In the genomic region with DNA sequence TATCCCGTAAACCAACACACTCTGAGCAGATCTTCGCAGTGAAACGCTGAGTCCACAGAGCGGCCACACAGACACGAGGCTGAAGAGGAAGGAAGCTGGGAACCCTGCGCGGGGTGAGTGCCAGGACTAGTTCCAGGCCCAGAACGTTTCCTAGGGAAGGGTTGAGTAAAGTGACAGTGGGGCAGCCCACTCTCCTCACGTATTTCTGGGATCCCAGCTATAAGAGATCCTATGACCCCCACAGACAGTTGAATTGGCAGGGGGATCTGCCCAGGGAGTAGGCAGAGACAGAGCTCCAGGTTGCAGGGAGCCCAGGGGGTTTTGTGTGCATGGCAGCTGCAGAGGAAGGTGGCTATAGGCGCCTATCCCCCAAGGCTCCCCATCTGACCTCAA, we compare ENCODE assay signal across 8 cellular contexts. TPM values are rescaled to one million over a fixed set of nuclear protein-coding genes. Genes with fewer than 3 reads are reported as not detected.
DNase-seq lines count a peak whose midpoint lies in the region; ATAC-seq and TF ChIP-seq lines count a peak whose summit lies in the region.

No MANE protein-coding gene starts in this region.

- H4K20me1 ChIP-seq in fibroblast of lung (ENCODE audit: control insufficient read depth, extremely low read depth, insufficient read depth, low read length): no peaks in the 10 kb centered on the region

- no peaks in the 10 kb centered on the region for H3K9me3 Mint-ChIP-seq in CD4-positive, alpha-beta T cell
- H3K9me3 Mint-ChIP-seq in WTC11 (peaks cover 2% of the 10 kb centered on the region), naive B cell (no peaks in the 10 kb centered on the region)

- no peaks in the 10 kb centered on the region for H3K36me3 ChIP-seq in fibroblast of lung (ENCODE audit: control insufficient read depth, insufficient read depth, low read length)

- peak in 2 of 10 experiments; percentile 2 to 12 for DNase-seq in CD4-positive, alpha-beta T cell
- DNase-seq in WTC11 (ENCODE audit: low spot score) (no peak), fibroblast of lung (ENCODE audit: low read depth in 2 of 2) (peak in 1 of 2 donors; percentile 14), naive B cell (peak; percentile 2), NCI-H1105 treated with DMSO at 0.1 percent for 48 hours (lab: John Stamatoyannopoulos, UW) (no peak)
- no peak for DNase-seq in effector CD8-positive, alpha-beta T cell (lab: John Stamatoyannopoulos, UW)

- H3K36me3 Mint-ChIP-seq in CD4-positive, alpha-beta T cell (ENCODE audit: low read depth): no peaks in the 10 kb centered on the region
- no peaks in the 10 kb centered on the region for H3K36me3 Mint-ChIP-seq in WTC11
- H3K36me3 Mint-ChIP-seq in naive B cell: no peaks in the 10 kb centered on the region

- CTCF ChIA-PET in CD4-positive, alpha-beta T cell (lab: Charles Lee): interaction anchor here (0.7 to 1.9 kb wide), 6 partner anchors 9 to 228 kb away, joined by 3 to 5 read pairs (median 4); a partner anchor contains a TSS
- CTCF ChIA-PET in WTC11 (lab: Charles Lee): interaction anchor here (0.5 to 1.4 kb wide), 18 partner anchors 9 to 365 kb away, joined by 3 to 15 read pairs (median 4); a partner anchor contains a TSS

- H3K4me1 ChIP-seq in fibroblast of lung (ENCODE audit: control insufficient read depth, extremely low read depth, insufficient read depth, low read length): peaks cover 7% of the 10 kb centered on the region

- H3K27me3 Mint-ChIP-seq in CD4-positive, alpha-beta T cell: no peaks in the 10 kb centered on the region
- H3K27me3 Mint-ChIP-seq in WTC11 (ENCODE audit: low read depth) (no peaks in the 10 kb centered on the region; the same call in 1 of the 2 replicates), naive B cell (no peaks in the 10 kb centered on the region)

- no peaks in the 10 kb centered on the region for H3K27me3 ChIP-seq in CD4-positive, alpha-beta T cell (ENCODE audit: control insufficient read depth, insufficient read depth, low read length)
- H3K27me3 ChIP-seq in fibroblast of lung (ENCODE audit: control insufficient read depth, insufficient read depth, low read length): no peaks in the 10 kb centered on the region

- H3K27ac ChIP-seq in CD4-positive, alpha-beta T cell (ENCODE audit: low read depth, low read length): peak overlapping the region; percentile 58
- H3K27ac ChIP-seq in fibroblast of lung (ENCODE audit: insufficient read depth, low read length): peak overlapping the region; percentile 83

- H2AFZ ChIP-seq in fibroblast of lung (ENCODE audit: low read length): peak overlapping the region; percentile 92

- H3K4me3 Mint-ChIP-seq in CD4-positive, alpha-beta T cell: peak overlapping the region; percentile 88
- H3K4me3 Mint-ChIP-seq in WTC11: peak overlapping the region; percentile 88
- peak overlapping the region; percentile 89 to 96 (median 94) for H3K4me3 Mint-ChIP-seq in naive B cell

- H3K4me2 ChIP-seq in fibroblast of lung (ENCODE audit: extremely low read depth, insufficient read depth, low read length): peak overlapping the region; percentile 92

- H3K4me3 ChIP-seq in fibroblast of lung (replicated peaks in 1 of 4; ENCODE audit: control extremely low read depth in 1 of 4, insufficient read depth in 1 of 4, low read depth in 3 of 4, low read length in 4 of 4): peak overlapping the region; percentile 56 to 68 (median 66)

- peaks cover 28% of the 10 kb centered on the region for H3K4me1 Mint-ChIP-seq in CD4-positive, alpha-beta T cell (ENCODE audit: low read depth)
- peaks cover 6% of the 10 kb centered on the region for H3K4me1 Mint-ChIP-seq in WTC11
- peaks cover 24 to 30% (median 24%) of the 10 kb centered on the region in 3 donors for H3K4me1 Mint-ChIP-seq in naive B cell

- ATAC-seq in CD4-positive, alpha-beta T cell (ENCODE audit: poor library complexity): peak; percentile 15
- ATAC-seq in GM19324 (IDR thresholded peaks at IDR 0.05; ENCODE audit: low FRiP score, unreplicated experiment) (peak; percentile 7), HG03354 (IDR thresholded peaks at IDR 0.05; ENCODE audit: poor library complexity, severe bottlenecking, unreplicated experiment) (peak; percentile 31), WTC11 (peak; percentile 26), naive B cell (ENCODE audit: low read depth in 2 of 2) (peak in 1 of 2 donors; percentile 15)

- no peak for TF ChIP-seq CTCF in CD4-positive, alpha-beta T cell (IDR thresholded peaks at IDR 0.05)
- TF ChIP-seq CTCF in WTC11 (IDR thresholded peaks at IDR 0.05) (no peak), fibroblast of lung (conservative IDR thresholded peaks at IDR 0.05 in 1 of 2, IDR thresholded peaks at IDR 0.05 in 1 of 2; ENCODE audit: low read depth in 1 of 2, low read length in 2 of 2) (no peak)

- peak overlapping the region; percentile 94 for H3K27ac Mint-ChIP-seq in CD4-positive, alpha-beta T cell
- H3K27ac Mint-ChIP-seq in WTC11: peak overlapping the region; percentile 85; the same call in 1 of the 2 replicates
- H3K27ac Mint-ChIP-seq in naive B cell: peak overlapping the region in 5 of 6 donors; percentile 15 to 89 (median 79)

- POLR2A ChIA-PET in CD4-positive, alpha-beta T cell (lab: Charles Lee): interaction anchor here (0.7 to 1.9 kb wide), 12 partner anchors 11 to 363 kb away, joined by 3 to 42 read pairs (median 4); a partner anchor contains a TSS
- POLR2A ChIA-PET in WTC11 (lab: Charles Lee): interaction anchor here (0.9 to 2.1 kb wide), 3 partner anchors 49 to 228 kb away, joined by 3 to 12 read pairs (median 9); a partner anchor contains a TSS

- no peaks in the 10 kb centered on the region for H3K79me2 ChIP-seq in fibroblast of lung (ENCODE audit: control insufficient read depth, insufficient read depth, low read length)

- intact Hi-C loops in CD4-positive, alpha-beta T cell (cut with DNase I, micrococcal nuclease): loop anchor here (1.0 to 5.0 kb wide), 6 partner anchors 49 to 293 kb away; a partner anchor contains a TSS

- H3K9ac ChIP-seq in fibroblast of lung (ENCODE audit: insufficient read depth, low read length): peak overlapping the region; percentile 55

- H3K9me3 ChIP-seq in CD4-positive, alpha-beta T cell (ENCODE audit: control insufficient read depth, low read length): no peaks in the 10 kb centered on the region
- H3K9me3 ChIP-seq in fibroblast of lung (ENCODE audit: control insufficient read depth, insufficient read depth, low read depth, low read length): no peaks in the 10 kb centered on the region

TF ChIP-seq in WTC11, 78 proteins besides CTCF, POLR2A, EP300 and RAD21:
- TF ChIP-seq ZBTB21 (CRISPR knock-in tag; IDR thresholded peaks at IDR 0.05; ENCODE audit: borderline replicate concordance): no peak
- TF ChIP-seq, protein P1, sequence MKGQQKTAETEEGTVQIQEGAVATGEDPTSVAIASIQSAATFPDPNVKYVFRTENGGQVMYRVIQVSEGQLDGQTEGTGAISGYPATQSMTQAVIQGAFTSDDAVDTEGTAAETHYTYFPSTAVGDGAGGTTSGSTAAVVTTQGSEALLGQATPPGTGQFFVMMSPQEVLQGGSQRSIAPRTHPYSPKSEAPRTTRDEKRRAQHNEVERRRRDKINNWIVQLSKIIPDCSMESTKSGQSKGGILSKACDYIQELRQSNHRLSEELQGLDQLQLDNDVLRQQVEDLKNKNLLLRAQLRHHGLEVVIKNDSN (CRISPR knock-in tag; IDR thresholded peaks at IDR 0.05): peak; percentile 7; the same call in 1 of the 2 replicates
TF ChIP-seq in WTC11: peak in this region for 1.

RNA-seq across cellular contexts. Expression of a gene that starts 51.1 kb away (rescaled TPM):
- total RNA-seq in CD4-positive, alpha-beta T cell: 10 to 100 TPM; 11.5 to 12.8 TPM
- 44.3 to 49.0 TPM (median 45.2 TPM) in 3 replicates for total RNA-seq in WTC11 (2021)
- total RNA-seq in fibroblast of lung: 25.2 and 32.7 TPM in 2 replicates
- polyA plus RNA-seq in fibroblast of lung: 23.2 and 25.0 TPM in 2 replicates
- 21.7 and 22.5 TPM in 2 replicates for polyA plus RNA-seq in fibroblast of lung (2012)
- 21.6 and 25.6 TPM in 2 replicates for polyA minus RNA-seq in fibroblast of lung (ENCODE audit: low replicate concordance)
- polyA plus RNA-seq in naive B cell (ENCODE audit: low read depth in 6 of 6): 10 to 100 TPM in 5 of 6 donors, 1 to 10 TPM in 1; 7.5 to 18.6 (median 13.0) TPM
